ENCODE assay signal across 1 cellular context in genomic region chr17:28189667-28190066, GRCh38.
TF ChIP-seq lines count a peak whose summit lies in the region.

No MANE protein-coding gene starts in this region.

TF ChIP-seq in K562, 482 proteins besides CTCF, POLR2A, EP300 and RAD21 (continued from another document):
- TF ChIP-seq MGA (IDR thresholded peaks at IDR 0.05) (no peak), CBFA2T2 (conservative IDR thresholded peaks at IDR 0.05) (peak; percentile 79), NCOA4 (IDR thresholded peaks at IDR 0.05; ENCODE audit: partially characterized antibody) (no peak), THAP7 (CRISPR knock-in tag; IDR thresholded peaks at IDR 0.05) (no peak), MYC (IDR thresholded peaks at IDR 0.05; ENCODE audit: low read depth, low read length) (no peak), MYC (CRISPR knock-in tag; IDR thresholded peaks at IDR 0.05; ENCODE audit: borderline replicate concordance, low read depth) (no peak), MBD2 (IDR thresholded peaks at IDR 0.05; ENCODE audit: borderline replicate concordance, low read depth) (no peak), E2F4 (CRISPR knock-in tag; IDR thresholded peaks at IDR 0.05; ENCODE audit: low read depth) (no peak), KLF10 (CRISPR knock-in tag; IDR thresholded peaks at IDR 0.05) (no peak), PPARD (CRISPR knock-in tag; IDR thresholded peaks at IDR 0.05) (no peak), ZNF655 (CRISPR knock-in tag; IDR thresholded peaks at IDR 0.05) (no peak), MED1 (CRISPR knock-in tag; IDR thresholded peaks at IDR 0.05; ENCODE audit: borderline replicate concordance) (no peak), ZC3H11A (IDR thresholded peaks at IDR 0.05; ENCODE audit: low read depth, low read length) (no peak), ZNF274 (IDR thresholded peaks at IDR 0.05; ENCODE audit: borderline replicate concordance, low read depth, low read length) (no peak), L3MBTL2 (IDR thresholded peaks at IDR 0.05) (no peak), ZNF77 (CRISPR knock-in tag; IDR thresholded peaks at IDR 0.05) (no peak)
